ENCODE assay signal across 8 cellular contexts in genomic region chr3:52231502-52232278, GRCh38. TPM values are rescaled to one million over a fixed set of nuclear protein-coding genes. Genes with fewer than 3 reads are reported as not detected.
DNase-seq lines count a peak whose midpoint lies in the region; ATAC-seq lines count a peak whose summit lies in the region.

No MANE protein-coding gene starts in this region.

- no peaks in the 10 kb centered on the region for H3K9me3 Mint-ChIP-seq in activated CD4-positive, alpha-beta memory T cell treated with anti-CD3 and anti-CD28 coated beads for 36 hours
- no peaks in the 10 kb centered on the region for H3K9me3 Mint-ChIP-seq in naive thymus-derived CD8-positive, alpha-beta T cell
- H3K9me3 Mint-ChIP-seq in stimulated activated naive B cell treated with anti-CD40 and anti-IgM and Interleukin-4, amounts not matched to agents 10 μg/mL and 1 μg/mL and 100 μg/mL, for 72 hours: no peaks in the 10 kb centered on the region

- ATAC-seq in naive thymus-derived CD8-positive, alpha-beta T cell: peak; percentile 83 to 87
- ATAC-seq in stimulated activated naive B cell treated with anti-CD40 and anti-IgM and Interleukin-4, amounts not matched to agents 10 μg/mL and 1 μg/mL and 100 μg/mL, for 72 hours (replicated peaks): peak; percentile 88 to 90

- CTCF ChIA-PET in activated CD4-positive, alpha-beta memory T cell treated with anti-CD3 and anti-CD28 coated beads for 36 hours (lab: Charles Lee): interaction anchor here (0.6 to 8.8 kb wide), 37 partner anchors 9 to 216 kb away, joined by 3 to 136 read pairs (median 5); partner anchors contain the start of genes GLYCTK, PPM1M and WDR82

- no peaks in the 10 kb centered on the region for H3K27me3 Mint-ChIP-seq in activated CD4-positive, alpha-beta memory T cell treated with anti-CD3 and anti-CD28 coated beads for 36 hours
- H3K27me3 Mint-ChIP-seq in naive thymus-derived CD8-positive, alpha-beta T cell: no peaks in the 10 kb centered on the region
- H3K27me3 Mint-ChIP-seq in stimulated activated naive B cell treated with anti-CD40 and anti-IgM and Interleukin-4, amounts not matched to agents 10 μg/mL and 1 μg/mL and 100 μg/mL, for 72 hours: no peaks in the 10 kb centered on the region

- POLR2A ChIA-PET in activated CD4-positive, alpha-beta memory T cell treated with anti-CD3 and anti-CD28 coated beads for 36 hours (lab: Charles Lee): interaction anchor here (1.2 to 2.6 kb wide), 6 partner anchors 8 to 52 kb away, joined by 3 to 16 read pairs (median 5); partner anchors contain the start of gene WDR82
- POLR2A ChIA-PET in naive thymus-derived CD8-positive, alpha-beta T cell (lab: Charles Lee): interaction anchor here (0.6 to 58.8 kb wide), 6 partner anchors 6 to 108 kb away, joined by 4 to 1841 read pairs (median 742); partner anchors contain the start of genes GLYCTK, PPM1M, TLR9 and TWF2

- H3K4me3 Mint-ChIP-seq in activated CD4-positive, alpha-beta memory T cell treated with anti-CD3 and anti-CD28 coated beads for 36 hours: no peak overlapping the region
- peak overlapping the region; percentile 39 to 83 (median 62) for H3K4me3 Mint-ChIP-seq in naive thymus-derived CD8-positive, alpha-beta T cell
- H3K4me3 Mint-ChIP-seq in stimulated activated naive B cell treated with anti-CD40 and anti-IgM and Interleukin-4, amounts not matched to agents 10 μg/mL and 1 μg/mL and 100 μg/mL, for 72 hours: peak overlapping the region; percentile 33 to 59

- intact Hi-C loops in activated CD4-positive, alpha-beta memory T cell treated with anti-CD3 and anti-CD28 coated beads for 36 hours (cut with micrococcal nuclease): loop anchor here (1.0 kb wide), 1 partner anchor 108 kb away; no protein-coding TSS in a partner anchor

- DNase-seq in SKM-1 treated with dmso at 0.1 percent for 144 hours (lab: John Stamatoyannopoulos, UW; ENCODE audit: unreplicated experiment): peak; percentile 58
- DNase-seq in SKM-1 (lab: John Stamatoyannopoulos, UW; ENCODE audit: unreplicated experiment): no peak
- peak; percentile 8 for DNase-seq in NCI-H2171 treated with DMSO at 0.1 percent for 48 hours (lab: John Stamatoyannopoulos, UW)
- DNase-seq in activated CD4-positive, alpha-beta memory T cell treated with anti-CD3 and anti-CD28 coated beads for 36 hours: peak; percentile 90
- DNase-seq in effector CD4-positive, alpha-beta T cell: peak; percentile 91
- DNase-seq in naive thymus-derived CD8-positive, alpha-beta T cell: peak; percentile 81 to 99 (median 90)
- DNase-seq in stimulated activated naive B cell treated with anti-CD40 and anti-IgM and Interleukin-4, amounts not matched to agents 10 μg/mL and 1 μg/mL and 100 μg/mL, for 72 hours: peak; percentile 69
- no peak for DNase-seq in LoVo (ENCODE audit: low spot score)

- peaks cover 37% of the 10 kb centered on the region for H3K4me1 Mint-ChIP-seq in activated CD4-positive, alpha-beta memory T cell treated with anti-CD3 and anti-CD28 coated beads for 36 hours (ENCODE audit: low read depth)
- H3K4me1 Mint-ChIP-seq in naive thymus-derived CD8-positive, alpha-beta T cell: peaks cover 25 to 75% (median 57%) of the 10 kb centered on the region in 4 donors
- H3K4me1 Mint-ChIP-seq in stimulated activated naive B cell treated with anti-CD40 and anti-IgM and Interleukin-4, amounts not matched to agents 10 μg/mL and 1 μg/mL and 100 μg/mL, for 72 hours: peaks cover 29 to 78% of the 10 kb centered on the region in 2 donors

- H3K36me3 Mint-ChIP-seq in activated CD4-positive, alpha-beta memory T cell treated with anti-CD3 and anti-CD28 coated beads for 36 hours: peaks cover 37% of the 10 kb centered on the region
- H3K36me3 Mint-ChIP-seq in naive thymus-derived CD8-positive, alpha-beta T cell: peaks cover 0 to 60% (median 3%) of the 10 kb centered on the region in 3 donors
- H3K36me3 Mint-ChIP-seq in stimulated activated naive B cell treated with anti-CD40 and anti-IgM and Interleukin-4, amounts not matched to agents 10 μg/mL and 1 μg/mL and 100 μg/mL, for 72 hours: peaks cover 48 to 54% of the 10 kb centered on the region in 2 donors

- peak overlapping the region; percentile 73 for H3K27ac Mint-ChIP-seq in activated CD4-positive, alpha-beta memory T cell treated with anti-CD3 and anti-CD28 coated beads for 36 hours
- peak overlapping the region; percentile 40 to 95 (median 92) for H3K27ac Mint-ChIP-seq in naive thymus-derived CD8-positive, alpha-beta T cell
- peak overlapping the region; percentile 77 for H3K27ac Mint-ChIP-seq in stimulated activated naive B cell treated with anti-CD40 and anti-IgM and Interleukin-4, amounts not matched to agents 10 μg/mL and 1 μg/mL and 100 μg/mL, for 72 hours

RNA-seq across cellular contexts. Expression of gene TLR9, which starts 6.2 kb away (rescaled TPM):
- total RNA-seq in activated CD4-positive, alpha-beta memory T cell treated with anti-CD3 and anti-CD28 coated beads for 36 hours: under 1 TPM; 0.59 to 0.90 TPM
- total RNA-seq in naive thymus-derived CD8-positive, alpha-beta T cell: 1 to 10 TPM; 2.4 to 2.8 TPM
- polyA plus RNA-seq in naive thymus-derived CD8-positive, alpha-beta T cell: not detected

RNA-seq across cellular contexts. Expression of gene TWF2, which starts 7.3 kb away (rescaled TPM):
- 100 to 1,000 TPM; 114 to 118 TPM for total RNA-seq in activated CD4-positive, alpha-beta memory T cell treated with anti-CD3 and anti-CD28 coated beads for 36 hours
- 10 to 100 TPM; 77.2 to 77.6 TPM for total RNA-seq in naive thymus-derived CD8-positive, alpha-beta T cell
- 100 to 1,000 TPM; 112 to 171 (median 142) TPM for polyA plus RNA-seq in naive thymus-derived CD8-positive, alpha-beta T cell

RNA-seq across cellular contexts. Expression of gene PPM1M, which starts 13.9 kb away (rescaled TPM):
- total RNA-seq in activated CD4-positive, alpha-beta memory T cell treated with anti-CD3 and anti-CD28 coated beads for 36 hours: 100 to 1,000 TPM; 111 TPM
- total RNA-seq in naive thymus-derived CD8-positive, alpha-beta T cell: 100 to 1,000 TPM; 108 to 114 TPM
- 100 to 1,000 TPM in 2 of 3 donors, 10 to 100 TPM in 1; 68.0 to 172 (median 106) TPM for polyA plus RNA-seq in naive thymus-derived CD8-positive, alpha-beta T cell

RNA-seq across cellular contexts. Expression of gene ALAS1, which starts 33.7 kb away (rescaled TPM):
- 10 to 100 TPM; 64.4 to 64.5 TPM for total RNA-seq in activated CD4-positive, alpha-beta memory T cell treated with anti-CD3 and anti-CD28 coated beads for 36 hours
- 10 to 100 TPM; 16.2 to 18.8 TPM for total RNA-seq in naive thymus-derived CD8-positive, alpha-beta T cell
- polyA plus RNA-seq in naive thymus-derived CD8-positive, alpha-beta T cell: 10 to 100 TPM; 14.7 to 28.9 (median 18.5) TPM

RNA-seq across cellular contexts. Expression of gene WDR82, which starts 46.8 kb away (rescaled TPM):
- total RNA-seq in activated CD4-positive, alpha-beta memory T cell treated with anti-CD3 and anti-CD28 coated beads for 36 hours: 100 to 1,000 TPM; 110 to 111 TPM
- 100 to 1,000 TPM; 190 to 191 TPM for total RNA-seq in naive thymus-derived CD8-positive, alpha-beta T cell
- polyA plus RNA-seq in naive thymus-derived CD8-positive, alpha-beta T cell: 100 to 1,000 TPM; 136 to 172 (median 146) TPM

Comparison
In these comparisons a context has a peak if more than half of its experiments do, and no peak if none do; other contexts are left out.
1. DNase-seq: peak in SKM-1 treated with dmso at 0.1 percent for 144 hours (single experiment), NCI-H2171 treated with DMSO at 0.1 percent for 48 hours (single experiment), activated CD4-positive, alpha-beta memory T cell treated with anti-CD3 and anti-CD28 coated beads for 36 hours (single experiment), effector CD4-positive, alpha-beta T cell (single experiment), naive thymus-derived CD8-positive, alpha-beta T cell (10 of 10) and stimulated activated naive B cell treated with anti-CD40 and anti-IgM and Interleukin-4, amounts not matched to agents 10 μg/mL and 1 μg/mL and 100 μg/mL, for 72 hours (single experiment); none in SKM-1 (single experiment) and LoVo (single experiment).
2. Peak in every context shown above with its lines, with median percentiles within 50 percentile points of each other: H3K27ac Mint-ChIP-seq.